ENCODE assay signal across 9 cellular contexts in the genomic region with DNA sequence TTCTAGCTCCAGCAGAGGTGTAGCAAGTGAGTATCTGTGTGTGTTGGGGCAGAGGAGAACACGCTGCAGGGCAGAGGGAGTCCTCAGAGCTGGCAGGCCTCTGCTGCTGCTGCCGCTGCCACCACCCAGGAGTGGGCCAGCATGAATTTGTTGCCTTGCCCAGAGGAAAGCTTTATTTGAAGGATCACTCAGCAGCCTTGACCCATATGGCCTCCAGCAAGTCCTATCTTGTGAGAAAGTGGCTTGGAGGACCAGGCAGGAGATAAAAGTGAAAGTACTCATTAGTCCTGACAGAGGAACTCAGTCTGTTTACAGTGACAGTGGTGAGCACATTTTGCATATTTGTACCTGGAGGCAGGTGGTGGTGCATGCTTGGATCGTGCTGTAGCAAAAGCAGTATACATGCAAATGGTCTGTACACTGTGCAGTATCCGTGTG. TPM values are rescaled to one million over a fixed set of nuclear protein-coding genes. Genes with fewer than 3 reads are reported as not detected.
DNase-seq lines count a peak whose midpoint lies in the region; ATAC-seq, FAIRE-seq and TF ChIP-seq lines count a peak whose summit lies in the region.
"Had no signal": no experiment of that assay in that cellular context is flagged by ENCODE, and none has a peak within 500 bp of the region (broad histone marks: within the 10 kb centered on the region; RNA-seq: fewer than 3 reads in every experiment).

No MANE protein-coding gene starts in this region.

- peaks cover 4% of the 10 kb centered on the region; the same call in 1 of the 2 replicates for H3K79me2 ChIP-seq in H9 (ENCODE audit: insufficient read depth, low read length)

- H3K4me2 ChIP-seq in H9 (ENCODE audit: insufficient read depth, insufficient read length, low read length): no peak overlapping the region

- no peaks in the 10 kb centered on the region for H3K79me1 ChIP-seq in H9 (ENCODE audit: insufficient read depth, low read depth, low read length, poor library complexity, severe bottlenecking)

- H3K27ac ChIP-seq in effector memory CD4-positive, alpha-beta T cell (ENCODE audit: insufficient read depth, low read length, poor library complexity, severe bottlenecking): peak overlapping the region; percentile 76
- no peak overlapping the region for H3K27ac ChIP-seq in H9 (ENCODE audit: insufficient read length, low read depth, low read length)
- no peak overlapping the region for H3K27ac ChIP-seq in colonic mucosa
- H3K27ac ChIP-seq: HL-60 had no signal

- no peak overlapping the region for H2AK5ac ChIP-seq in H9 (ENCODE audit: insufficient read length, low read length)

- TF ChIP-seq CTCF in H9 (conservative IDR thresholded peaks at IDR 0.05) (no peak), colonic mucosa (IDR thresholded peaks at IDR 0.05) (no peak)

- no peak overlapping the region for H2AFZ ChIP-seq in H9 (ENCODE audit: low read length)

- no peak overlapping the region for H2BK12ac ChIP-seq in H9 (ENCODE audit: insufficient read length, low read depth, low read length)

- H3K4me1 ChIP-seq in effector memory CD4-positive, alpha-beta T cell (ENCODE audit: control insufficient read depth, insufficient read depth, low read length, poor library complexity, severe bottlenecking): peaks cover 54% of the 10 kb centered on the region
- H3K4me1 ChIP-seq in H9 (ENCODE audit: insufficient read depth, low read length) (peaks cover 11% of the 10 kb centered on the region; the same call in 1 of the 2 replicates), colonic mucosa (peaks cover 28% of the 10 kb centered on the region)

- no CpG with 5 or more reads among the region's 4 CpGs for whole genome bisulfite sequencing in H9 (ENCODE audit: extremely low coverage, insufficient read length, low lambda C conversion rate)

- peak; percentile 88 for FAIRE-seq in GM12891 (lab: Jason Lieb, UNC)

- H3K27ac Mint-ChIP-seq in H9: peak overlapping the region in 1 of 3 experiments; percentile 34; a peak in 2 of 7 replicates

- H3T11ph ChIP-seq in H9 (ENCODE audit: low read length): no peak overlapping the region

- no peak overlapping the region for H3K18ac ChIP-seq in H9 (ENCODE audit: insufficient read length, low read depth, low read length)

- no peak overlapping the region for H4K91ac ChIP-seq in H9 (ENCODE audit: insufficient read length, low read depth, low read length)

- no peak for TF ChIP-seq POLR2A in GM12891 (IDR thresholded peaks at IDR 0.05; ENCODE audit: low read depth, low read length)

- H3K56ac ChIP-seq in H9 (ENCODE audit: insufficient read length, low read depth, low read length): no peak overlapping the region

- H3K36me3 Mint-ChIP-seq in H9 (ENCODE audit: insufficient read depth in 1 of 3, low read depth in 3 of 3): peaks cover 0 to 14% (median 3%) of the 10 kb centered on the region in 3 experiments; a peak in 5 of 7 replicates

- H3K9me3 ChIP-seq in effector memory CD4-positive, alpha-beta T cell (ENCODE audit: control insufficient read depth, low read length): no peaks in the 10 kb centered on the region
- H3K9me3 ChIP-seq in H9 (ENCODE audit: control insufficient read depth, low read depth, low read length) (no peaks in the 10 kb centered on the region), colonic mucosa (no peaks in the 10 kb centered on the region)

- H3K4me3 ChIP-seq in effector memory CD4-positive, alpha-beta T cell (ENCODE audit: insufficient read depth, low read depth, low read length, poor library complexity, severe bottlenecking): peak overlapping the region; percentile 85
- no peak overlapping the region for H3K4me3 ChIP-seq in colonic mucosa

- no peaks in the 10 kb centered on the region for H3K36me3 ChIP-seq in effector memory CD4-positive, alpha-beta T cell (ENCODE audit: control insufficient read depth, insufficient read depth, low read length)
- H3K36me3 ChIP-seq in colonic mucosa: no peaks in the 10 kb centered on the region

- H4K20me1 ChIP-seq in H9 (ENCODE audit: control insufficient read depth, insufficient read depth, insufficient read length): no peaks in the 10 kb centered on the region

- H4K8ac ChIP-seq in H9 (replicated peaks; ENCODE audit: insufficient read length, low read depth, low read length): no peak overlapping the region

- no peaks in the 10 kb centered on the region for H3K9me3 Mint-ChIP-seq in H9

- H3K14ac ChIP-seq in H9 (ENCODE audit: insufficient read depth, low read length): no peak overlapping the region

- H3K4ac ChIP-seq in H9 (ENCODE audit: low read depth, low read length): no peak overlapping the region

- H2BK5ac ChIP-seq in H9 (ENCODE audit: insufficient read length, low read length): no peak overlapping the region

- ATAC-seq in GM21360 (IDR thresholded peaks at IDR 0.05; ENCODE audit: unreplicated experiment): peak; percentile 39
- ATAC-seq in HG03469 (IDR thresholded peaks at IDR 0.05; ENCODE audit: unreplicated experiment): peak; percentile 54

- H4K5ac ChIP-seq in H9 (ENCODE audit: insufficient read length, low read depth, low read length): no peak overlapping the region

- peaks cover 14% of the 10 kb centered on the region for H3K23me2 ChIP-seq in H9 (ENCODE audit: insufficient read length, low read depth, low read length, poor library complexity, severe bottlenecking)

- no peaks in the 10 kb centered on the region for H3K27me3 ChIP-seq in effector memory CD4-positive, alpha-beta T cell (replicated peaks; ENCODE audit: control insufficient read depth, insufficient read depth, low read length, poor library complexity, severe bottlenecking)
- H3K27me3 ChIP-seq in H9 (ENCODE audit: insufficient read depth, low read length) (no peaks in the 10 kb centered on the region), colonic mucosa (no peaks in the 10 kb centered on the region)

- no peak overlapping the region for H3K23ac ChIP-seq in H9 (ENCODE audit: insufficient read length, low read depth, low read length)

- peaks cover 53 to 57% of the 10 kb centered on the region in 2 experiments for H3K4me1 Mint-ChIP-seq in H9

- DNase-seq in GM12891 (ENCODE audit: insufficient read length, low spot score) (no peak), H9 (no peak), colonic mucosa (no peak), GDM1 (lab: John Stamatoyannopoulos, UW) (no peak), middle frontal gyrus (ENCODE audit: extremely low spot score, low spot score) (no peak)
- no peak for DNase-seq in effector memory CD4-positive, alpha-beta T cell

- H2BK120ac ChIP-seq in H9 (ENCODE audit: low read depth, low read length, poor library complexity, severe bottlenecking): no peak overlapping the region

- intact Hi-C loops in colonic mucosa (cut with DNase I): loop anchor here (10.0 kb wide), 1 partner anchor 325 kb away; no protein-coding TSS in a partner anchor

- H3K4me3 Mint-ChIP-seq in H9: 0 out of 5 replicates have a peak overlapping the region, but pooled peaks of 1 of the 2 experiments have one; percentile 19

- no peak overlapping the region for H2BK15ac ChIP-seq in H9 (ENCODE audit: low read depth, low read length)

- H2BK20ac ChIP-seq in H9 (ENCODE audit: low read depth, low read length, poor library complexity, severe bottlenecking): no peak overlapping the region

- H3K27me3 Mint-ChIP-seq in H9 (ENCODE audit: low read depth): peaks cover 22% of the 10 kb centered on the region

- H3K9ac ChIP-seq in H9 (ENCODE audit: extremely low read depth, insufficient read length, low read length) (no peak overlapping the region), colonic mucosa (ENCODE audit: low read depth in 2 of 2, low read length in 2 of 2) (peak overlapping the region in 1 of 2 donors; percentile 62)

TF ChIP-seq in GM12891, 5 proteins besides CTCF, POLR2A, EP300 and RAD21:
- TF ChIP-seq TAF1 (IDR thresholded peaks at IDR 0.05; ENCODE audit: low read depth, low read length) (no peak), POU2F2 (IDR thresholded peaks at IDR 0.05; ENCODE audit: low read depth, low read length) (peak; percentile 95), POLR2AphosphoS5 (IDR thresholded peaks at IDR 0.05; ENCODE audit: low read depth, low read length) (no peak), SPI1 (IDR thresholded peaks at IDR 0.05; ENCODE audit: low read depth, low read length) (peak; percentile 40; the same call in 1 of the 2 replicates), PAX5 (IDR thresholded peaks at IDR 0.05; ENCODE audit: insufficient read depth, low read length, severe bottlenecking) (no peak)
TF ChIP-seq in GM12891: peak in this region for 2.

RNA-seq across cellular contexts. Expression of gene TRAF5, which starts 3.1 kb away (rescaled TPM):
- 16.0 TPM for polyA plus RNA-seq in GM12891 (2012; ENCODE audit: low read depth, missing spikeins)
- total RNA-seq in H9 (2021): 16.8 and 19.1 TPM in 2 replicates
- 10 to 100 TPM; 13.9 to 14.5 TPM for total RNA-seq in colonic mucosa
